ENCODE assay signal across 15 cellular contexts in genomic region chr14:92494512-92494911, GRCh38. TPM values are rescaled to one million over a fixed set of nuclear protein-coding genes. Genes with fewer than 3 reads are reported as not detected.
DNase-seq lines count a peak whose midpoint lies in the region; ATAC-seq and TF ChIP-seq lines count a peak whose summit lies in the region.
"Had no signal": no experiment of that assay in that cellular context is flagged by ENCODE, and none has a peak within 500 bp of the region (broad histone marks: within the 10 kb centered on the region; RNA-seq: fewer than 3 reads in every experiment).

No MANE protein-coding gene starts in this region.

- H3K36me3 ChIP-seq in KMS-11 (ENCODE audit: insufficient read depth), result no peaks in the 10 kb centered on the region
- no peaks in the 10 kb centered on the region for H3K36me3 ChIP-seq in upper lobe of right lung
- H3K36me3 ChIP-seq: left ventricle myocardium inferior, right atrium auricular region, thyroid gland had no signal

- H3K4me1 ChIP-seq in KMS-11 (ENCODE audit: low read depth, poor library complexity, severe bottlenecking) (peaks cover 35% of the 10 kb centered on the region), upper lobe of right lung (peaks cover 15% of the 10 kb centered on the region)
- H3K4me1 ChIP-seq: thyroid gland had no signal

- 74 to 77% methylated on average over 4 of the region's 4 CpGs for WGBS in lower leg skin, 2 donors

- peak overlapping the region; percentile 30; the same call in 1 of the 2 replicates for H2AFZ ChIP-seq in KMS-11 (ENCODE audit: low read depth)

- ATAC-seq in GM19463 (IDR thresholded peaks at IDR 0.05; ENCODE audit: unreplicated experiment) (peak; percentile 74), upper lobe of right lung (peak; percentile 17)

- peak; percentile 35 for DNase-seq in amniotic epithelial cell (ENCODE audit: low read depth)
- DNase-seq in upper lobe of right lung, result no peak
- DNase-seq in lower leg skin (ENCODE audit: low spot score in 2 of 2), result no peak
- DNase-seq in SHP77 treated with DMSO at 0.1 percent for 48 hours (lab: John Stamatoyannopoulos, UW), result no peak
- DNase-seq in stimulated activated CD4-positive, alpha-beta T cell treated with anti-CD3 and anti-CD28 coated beads, Interleukin-2, amount 100 ng/mL, for 24 hours, result no peak
- DNase-seq: activated naive CD8-positive, alpha-beta T cell treated with anti-CD3 and anti-CD28 coated beads, Interleukin-2, amount 10 ng/mL, durations not matched to agents 7 days and 5 days; AML-193; left ventricle myocardium inferior; NCI-H1694; NCI-H748 treated with DMSO at 0.1 percent for 48 hours; stimulated activated naive CD4-positive, alpha-beta T cell; thyroid gland had no signal

- H3K9ac ChIP-seq in KMS-11, result peak overlapping the region; percentile 45; the same call in 1 of the 2 replicates

- H3K4me3 ChIP-seq in KMS-11 (IDR thresholded peaks at IDR 0.05; ENCODE audit: insufficient read depth, low read depth, low read length) (no peak overlapping the region), upper lobe of right lung (no peak overlapping the region), lower leg skin (ENCODE audit: low read depth, poor library complexity, severe bottlenecking) (no peak overlapping the region)
- H3K4me3 ChIP-seq: left ventricle myocardium inferior, right atrium auricular region, thyroid gland had no signal

- no peak for TF ChIP-seq CTCF in KMS-11 (conservative IDR thresholded peaks at IDR 0.05; ENCODE audit: low read depth, low read length)
- no peak for TF ChIP-seq CTCF in upper lobe of right lung (IDR thresholded peaks at IDR 0.05)
- TF ChIP-seq CTCF in lower leg skin (IDR thresholded peaks at IDR 0.05), result no peak

- no peaks in the 10 kb centered on the region for H3K9me3 ChIP-seq in upper lobe of right lung
- H3K9me3 ChIP-seq: left ventricle myocardium inferior, right atrium auricular region, thyroid gland had no signal

- H3K27ac ChIP-seq in KMS-11 (peak overlapping the region; percentile 82), upper lobe of right lung (no peak overlapping the region)
- H3K27ac ChIP-seq: thyroid gland had no signal

- no peaks in the 10 kb centered on the region for H4K20me1 ChIP-seq in KMS-11 (ENCODE audit: insufficient read depth)

- peak overlapping the region; percentile 74 for H3K4me2 ChIP-seq in KMS-11

- no peak for TF ChIP-seq POLR2A in lower leg skin (IDR thresholded peaks at IDR 0.05)

- no peaks in the 10 kb centered on the region for H3K79me2 ChIP-seq in KMS-11 (ENCODE audit: insufficient read depth, low read depth)

- H3K27me3 ChIP-seq in KMS-11 (ENCODE audit: insufficient read depth, low read depth) (no peaks in the 10 kb centered on the region), upper lobe of right lung (no peaks in the 10 kb centered on the region)
- H3K27me3 ChIP-seq: right atrium auricular region, thyroid gland had no signal

- intact Hi-C loops in upper lobe of right lung (cut with DNase I), result no loop called here
- intact Hi-C loops in lower leg skin (cut with DNase I; ENCODE audit: low total_unique reads), result no loop called here

RNA-seq across cellular contexts. Expression of gene RIN3, which starts 19.1 kb away (rescaled TPM):
- total RNA-seq in upper lobe of right lung (56.0 TPM), lower leg skin (1 to 10 TPM; 3.0 to 8.7 (median 7.5) TPM)
